17 cellular contexts compared by ENCODE assay signal in genomic region chr5:94153736-94154450, GRCh38.
DNase-seq lines count a peak whose midpoint lies in the region; ATAC-seq, FAIRE-seq and TF ChIP-seq lines count a peak whose summit lies in the region.
"Had no signal": no experiment of that assay in that cellular context is flagged by ENCODE, and none has a peak within 500 bp of the region (broad histone marks: within the 10 kb centered on the region; RNA-seq: fewer than 3 reads in every experiment).

No MANE protein-coding gene starts in this region.

- H3K9me3 ChIP-seq in mesenchymal stem cell (ENCODE audit: control insufficient read depth, low read length) (no peaks in the 10 kb centered on the region), uterus (no peaks in the 10 kb centered on the region)
- H3K9me3 ChIP-seq: ascending aorta, BLaER1, gastrocnemius medialis had no signal

- no peak for TF ChIP-seq CTCF in AG10803 (conservative IDR thresholded peaks at IDR 0.05; ENCODE audit: low read length)
- no peak for TF ChIP-seq CTCF in bronchial epithelial cell (IDR thresholded peaks at IDR 0.05; ENCODE audit: insufficient read depth, low read length, severe bottlenecking)
- TF ChIP-seq CTCF in uterus (IDR thresholded peaks at IDR 0.05), result no peak

- H3K4me3 ChIP-seq in AG10803 (ENCODE audit: low read length), result no peak overlapping the region
- H3K4me3 ChIP-seq in bronchial epithelial cell (ENCODE audit: low read depth, low read length), result no peak overlapping the region
- H3K4me3 ChIP-seq in mesenchymal stem cell (ENCODE audit: insufficient read depth in 1 of 2, low read depth in 1 of 2, low read length in 2 of 2), result no peak overlapping the region
- H3K4me3 ChIP-seq in uterus, result no peak overlapping the region
- H3K4me3 ChIP-seq: ascending aorta, BLaER1, gastrocnemius medialis had no signal

- H2AK5ac ChIP-seq in mesenchymal stem cell (ENCODE audit: low read length, severe bottlenecking), result no peak overlapping the region

- no peak overlapping the region for H3K23ac ChIP-seq in mesenchymal stem cell (ENCODE audit: low read length in 2 of 2)

- no peak overlapping the region for H2BK120ac ChIP-seq in mesenchymal stem cell (ENCODE audit: low read depth, low read length)

- H3K36me3 ChIP-seq in bronchial epithelial cell (ENCODE audit: control insufficient read depth, insufficient read depth, low read length) (no peaks in the 10 kb centered on the region), mesenchymal stem cell (ENCODE audit: control insufficient read depth in 1 of 2, insufficient read depth in 2 of 2, low read depth in 1 of 2, low read length in 2 of 2) (no peaks in the 10 kb centered on the region), uterus (no peaks in the 10 kb centered on the region)
- H3K36me3 ChIP-seq: ascending aorta, BLaER1, gastrocnemius medialis had no signal

- H4K8ac ChIP-seq in mesenchymal stem cell (ENCODE audit: low read length), result no peak overlapping the region

- H3K4me1 ChIP-seq in mesenchymal stem cell (ENCODE audit: control insufficient read depth, insufficient read depth, low read depth, low read length), result no peaks in the 10 kb centered on the region
- no peaks in the 10 kb centered on the region for H3K4me1 ChIP-seq in uterus
- H3K4me1 ChIP-seq: ascending aorta, BLaER1, gastrocnemius medialis, parathyroid adenoma had no signal

- H3K79me1 ChIP-seq in mesenchymal stem cell (replicated peaks; ENCODE audit: low read length, poor library complexity, severe bottlenecking), result no peaks in the 10 kb centered on the region

- H2AFZ ChIP-seq in mesenchymal stem cell (ENCODE audit: low read depth, low read length), result no peak overlapping the region
- H2AFZ ChIP-seq: parathyroid adenoma had no signal

- no peak for TF ChIP-seq POLR2A in uterus (IDR thresholded peaks at IDR 0.05)

- peak; percentile 41 for ATAC-seq in HG02870 (IDR thresholded peaks at IDR 0.05; ENCODE audit: unreplicated experiment)
- no peak for ATAC-seq in GM21423 (IDR thresholded peaks at IDR 0.05; ENCODE audit: unreplicated experiment)
- ATAC-seq: activated T-helper 17 cell treated with anti-CD3 and anti-CD28 coated beads, Interleukin-2, amount 50 U/mL, for 72 hours; gastrocnemius medialis had no signal

- H3K27me3 ChIP-seq in bronchial epithelial cell (ENCODE audit: control insufficient read depth, insufficient read depth, low read length) (no peaks in the 10 kb centered on the region), mesenchymal stem cell (ENCODE audit: control insufficient read depth in 1 of 2, insufficient read depth in 1 of 2, low read length in 2 of 2) (no peaks in the 10 kb centered on the region), uterus (no peaks in the 10 kb centered on the region)
- H3K27me3 ChIP-seq: ascending aorta, BLaER1, gastrocnemius medialis had no signal

- 100% methylated on average over 2 of the region's 3 CpGs for WGBS in mesenchymal stem cell

- peak; percentile 39 for DNase-seq in AG10803 (ENCODE audit: low read depth)
- peak; percentile 52 for DNase-seq in bronchial epithelial cell (ENCODE audit: low read depth)
- no peak for DNase-seq in mesenchymal stem cell
- no peak for DNase-seq in activated CD8-positive, alpha-beta memory T cell treated with anti-CD3 and anti-CD28 coated beads, Interleukin-2, amount 50 U/mL, for 48 hours
- no peak for DNase-seq in uterus
- no peak for DNase-seq in activated naive CD4-positive, alpha-beta T cell (lab: John Stamatoyannopoulos, UW)
- DNase-seq: activated CD4-positive, alpha-beta T cell treated with anti-CD3 and anti-CD28 coated beads, Interleukin-2, amount 50 U/mL, for 48 hours; DND-41; gastrocnemius medialis; stimulated activated CD4-positive, alpha-beta T cell treated with anti-CD3 and anti-CD28 coated beads, Interleukin-12 subunit alpha, Interleukin-12 subunit beta, amount 100 ng/mL, for 4 hours had no signal

- intact Hi-C loops in uterus (cut with DNase I; ENCODE audit: low total_unique reads), result no loop called here

- no peak overlapping the region for H3K9ac ChIP-seq in mesenchymal stem cell (ENCODE audit: low read length)
- H3K9ac ChIP-seq: BLaER1, parathyroid adenoma had no signal

- no peak overlapping the region for H2BK15ac ChIP-seq in mesenchymal stem cell (ENCODE audit: low read depth, poor library complexity, severe bottlenecking)

- H2BK12ac ChIP-seq in mesenchymal stem cell (ENCODE audit: low read length in 2 of 2), result no peak overlapping the region

- H3K4me2 ChIP-seq in mesenchymal stem cell (ENCODE audit: low read length, poor library complexity, severe bottlenecking), result peak overlapping the region; percentile 11
- H3K4me2 ChIP-seq: BLaER1 had no signal

- H2BK5ac ChIP-seq in mesenchymal stem cell (ENCODE audit: low read depth, low read length, poor library complexity, severe bottlenecking), result no peak overlapping the region

- no peak for FAIRE-seq in bronchial epithelial cell (lab: Jason Lieb, UNC)
- FAIRE-seq: islet of Langerhans had no signal

- no peak overlapping the region for H3K4ac ChIP-seq in mesenchymal stem cell (ENCODE audit: low read depth in 1 of 2, low read length in 2 of 2)

- H3K27ac ChIP-seq in mesenchymal stem cell (ENCODE audit: low read length, poor library complexity, severe bottlenecking) (peak overlapping the region; percentile 81), uterus (no peak overlapping the region)
- H3K27ac ChIP-seq: ascending aorta, BLaER1, gastrocnemius medialis, parathyroid adenoma had no signal

- H3K14ac ChIP-seq in mesenchymal stem cell (ENCODE audit: low read length in 2 of 2), result no peak overlapping the region

- no peak overlapping the region for H3K18ac ChIP-seq in mesenchymal stem cell (ENCODE audit: low read depth in 1 of 2, low read length in 2 of 2)

- no peak overlapping the region for H4K91ac ChIP-seq in mesenchymal stem cell (ENCODE audit: low read length)

Comparison
In these comparisons a context has a peak if more than half of its experiments do, and no peak if none do; other contexts are left out.
1. DNase-seq: peak in AG10803 (single experiment) and bronchial epithelial cell (single experiment); none in mesenchymal stem cell (single experiment), activated CD8-positive, alpha-beta memory T cell treated with anti-CD3 and anti-CD28 coated beads, Interleukin-2, amount 50 U/mL, for 48 hours (single experiment), uterus (0 of 2) and activated naive CD4-positive, alpha-beta T cell (0 of 4).